ENCODE assay signal across 2 cellular contexts in the genomic region with DNA sequence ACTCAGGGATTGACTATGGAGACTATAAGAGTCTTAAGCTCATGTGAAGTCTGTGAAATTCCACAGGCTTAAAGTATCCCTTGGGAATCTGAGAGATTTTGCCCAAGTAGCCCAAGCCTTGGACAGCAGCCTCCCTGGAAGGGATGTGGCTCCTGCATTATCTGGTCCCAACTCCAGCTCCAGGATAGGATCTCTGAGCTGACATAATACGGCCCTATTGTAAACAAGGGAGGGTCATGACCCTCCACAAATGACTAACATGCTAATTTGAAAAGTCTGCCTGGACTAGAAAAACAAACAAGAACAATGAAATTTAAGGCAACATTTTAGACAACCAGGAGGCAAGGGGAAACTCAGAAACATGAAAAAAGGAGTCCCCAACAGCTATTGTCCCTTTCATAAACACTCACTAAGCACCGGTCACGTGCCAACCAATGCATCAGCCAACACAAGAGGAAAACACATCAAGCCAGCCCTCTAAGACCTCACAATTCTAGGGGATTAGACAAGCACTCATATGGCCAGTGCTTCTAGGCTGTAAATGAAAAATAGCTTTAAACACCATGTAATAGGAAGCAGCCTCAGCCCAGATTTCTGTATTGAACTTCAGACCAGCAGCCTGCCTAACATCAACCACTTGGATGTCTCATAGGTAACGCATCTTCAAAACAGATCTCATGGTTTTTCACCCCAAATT.
TF ChIP-seq lines count a peak whose summit lies in the region.

No MANE protein-coding gene starts in this region.

TF ChIP-seq in IMR-90, 13 proteins besides CTCF, POLR2A, EP300 and RAD21 (continued from another document):
- TF ChIP-seq MAFK (IDR thresholded peaks at IDR 0.05; ENCODE audit: low read depth, low read length) = no peak
TF ChIP-seq in IMR-90: peak in this region for 1.

TF ChIP-seq in liver, 16 proteins besides CTCF, POLR2A, EP300 and RAD21:
- TF ChIP-seq, protein P1, sequence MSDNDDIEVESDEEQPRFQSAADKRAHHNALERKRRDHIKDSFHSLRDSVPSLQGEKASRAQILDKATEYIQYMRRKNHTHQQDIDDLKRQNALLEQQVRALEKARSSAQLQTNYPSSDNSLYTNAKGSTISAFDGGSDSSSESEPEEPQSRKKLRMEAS (IDR thresholded peaks at IDR 0.05) = no peak
- peak; percentile 57 for TF ChIP-seq NR2F2 (IDR thresholded peaks at IDR 0.05)
- TF ChIP-seq FOXA2 (IDR thresholded peaks at IDR 0.05) = peak; percentile 80
- TF ChIP-seq EGR1 (IDR thresholded peaks at IDR 0.05; ENCODE audit: low read depth in 2 of 2) = no peak
- TF ChIP-seq HNF4A (conservative IDR thresholded peaks at IDR 0.05) = no peak
- TF ChIP-seq YY1 (IDR thresholded peaks at IDR 0.05) = no peak
- peak in 1 of 2 donors; percentile 40 for TF ChIP-seq RXRA (IDR thresholded peaks at IDR 0.05)
- TF ChIP-seq HNF4G (IDR thresholded peaks at IDR 0.05) = no peak
- TF ChIP-seq, protein P2, sequence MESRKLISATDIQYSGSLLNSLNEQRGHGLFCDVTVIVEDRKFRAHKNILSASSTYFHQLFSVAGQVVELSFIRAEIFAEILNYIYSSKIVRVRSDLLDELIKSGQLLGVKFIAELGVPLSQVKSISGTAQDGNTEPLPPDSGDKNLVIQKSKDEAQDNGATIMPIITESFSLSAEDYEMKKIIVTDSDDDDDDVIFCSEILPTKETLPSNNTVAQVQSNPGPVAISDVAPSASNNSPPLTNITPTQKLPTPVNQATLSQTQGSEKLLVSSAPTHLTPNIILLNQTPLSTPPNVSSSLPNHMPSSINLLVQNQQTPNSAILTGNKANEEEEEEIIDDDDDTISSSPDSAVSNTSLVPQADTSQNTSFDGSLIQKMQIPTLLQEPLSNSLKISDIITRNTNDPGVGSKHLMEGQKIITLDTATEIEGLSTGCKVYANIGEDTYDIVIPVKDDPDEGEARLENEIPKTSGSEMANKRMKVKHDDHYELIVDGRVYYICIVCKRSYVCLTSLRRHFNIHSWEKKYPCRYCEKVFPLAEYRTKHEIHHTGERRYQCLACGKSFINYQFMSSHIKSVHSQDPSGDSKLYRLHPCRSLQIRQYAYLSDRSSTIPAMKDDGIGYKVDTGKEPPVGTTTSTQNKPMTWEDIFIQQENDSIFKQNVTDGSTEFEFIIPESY (IDR thresholded peaks at IDR 0.05) = no peak
- TF ChIP-seq, protein P3, sequence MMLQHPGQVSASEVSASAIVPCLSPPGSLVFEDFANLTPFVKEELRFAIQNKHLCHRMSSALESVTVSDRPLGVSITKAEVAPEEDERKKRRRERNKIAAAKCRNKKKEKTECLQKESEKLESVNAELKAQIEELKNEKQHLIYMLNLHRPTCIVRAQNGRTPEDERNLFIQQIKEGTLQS (IDR thresholded peaks at IDR 0.05) = no peak
- no peak for TF ChIP-seq TAF1 (conservative IDR thresholded peaks at IDR 0.05)
- no peak for TF ChIP-seq GABPA (IDR thresholded peaks at IDR 0.05 in 1 of 2, conservative IDR thresholded peaks at IDR 0.05 in 1 of 2)
- TF ChIP-seq, protein P4, sequence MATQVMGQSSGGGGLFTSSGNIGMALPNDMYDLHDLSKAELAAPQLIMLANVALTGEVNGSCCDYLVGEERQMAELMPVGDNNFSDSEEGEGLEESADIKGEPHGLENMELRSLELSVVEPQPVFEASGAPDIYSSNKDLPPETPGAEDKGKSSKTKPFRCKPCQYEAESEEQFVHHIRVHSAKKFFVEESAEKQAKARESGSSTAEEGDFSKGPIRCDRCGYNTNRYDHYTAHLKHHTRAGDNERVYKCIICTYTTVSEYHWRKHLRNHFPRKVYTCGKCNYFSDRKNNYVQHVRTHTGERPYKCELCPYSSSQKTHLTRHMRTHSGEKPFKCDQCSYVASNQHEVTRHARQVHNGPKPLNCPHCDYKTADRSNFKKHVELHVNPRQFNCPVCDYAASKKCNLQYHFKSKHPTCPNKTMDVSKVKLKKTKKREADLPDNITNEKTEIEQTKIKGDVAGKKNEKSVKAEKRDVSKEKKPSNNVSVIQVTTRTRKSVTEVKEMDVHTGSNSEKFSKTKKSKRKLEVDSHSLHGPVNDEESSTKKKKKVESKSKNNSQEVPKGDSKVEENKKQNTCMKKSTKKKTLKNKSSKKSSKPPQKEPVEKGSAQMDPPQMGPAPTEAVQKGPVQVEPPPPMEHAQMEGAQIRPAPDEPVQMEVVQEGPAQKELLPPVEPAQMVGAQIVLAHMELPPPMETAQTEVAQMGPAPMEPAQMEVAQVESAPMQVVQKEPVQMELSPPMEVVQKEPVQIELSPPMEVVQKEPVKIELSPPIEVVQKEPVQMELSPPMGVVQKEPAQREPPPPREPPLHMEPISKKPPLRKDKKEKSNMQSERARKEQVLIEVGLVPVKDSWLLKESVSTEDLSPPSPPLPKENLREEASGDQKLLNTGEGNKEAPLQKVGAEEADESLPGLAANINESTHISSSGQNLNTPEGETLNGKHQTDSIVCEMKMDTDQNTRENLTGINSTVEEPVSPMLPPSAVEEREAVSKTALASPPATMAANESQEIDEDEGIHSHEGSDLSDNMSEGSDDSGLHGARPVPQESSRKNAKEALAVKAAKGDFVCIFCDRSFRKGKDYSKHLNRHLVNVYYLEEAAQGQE (IDR thresholded peaks at IDR 0.05) = no peak
- peak; percentile 52 for TF ChIP-seq FOXA1 (IDR thresholded peaks at IDR 0.05)
- TF ChIP-seq JUND (IDR thresholded peaks at IDR 0.05) = no peak
- no peak for TF ChIP-seq SP1 (IDR thresholded peaks at IDR 0.05)
